Comparison of ENCODE assay signal across 16 cellular contexts in genomic region chrX:98338544-98338943, GRCh38.
A peak's percentile ranks its signal among the peaks of the same experiment; 100 is the strongest.
DNase-seq lines count a peak whose midpoint lies in the region; ATAC-seq and TF ChIP-seq lines count a peak whose summit lies in the region.
"Had no signal": no experiment of that assay in that cellular context is flagged by ENCODE, and none has a peak within 500 bp of the region (broad histone marks: within the 10 kb centered on the region; RNA-seq: fewer than 3 reads in every experiment).

No MANE protein-coding gene starts in this region.

- no peak overlapping the region for H3K27ac Mint-ChIP-seq in activated naive CD4-positive, alpha-beta T cell treated with anti-CD3 and anti-CD28 coated beads for 36 hours
- H3K27ac Mint-ChIP-seq: CD14-positive monocyte; CD8-positive, alpha-beta T cell had no signal

- H3K27me3 Mint-ChIP-seq in activated naive CD4-positive, alpha-beta T cell treated with anti-CD3 and anti-CD28 coated beads for 36 hours (ENCODE audit: low read depth) = no peaks in the 10 kb centered on the region

- no peaks in the 10 kb centered on the region for H3K4me1 ChIP-seq in testis
- H3K4me1 ChIP-seq: A549, Caco-2 had no signal

- CTCF ChIA-PET in activated naive CD4-positive, alpha-beta T cell treated with anti-CD3 and anti-CD28 coated beads for 36 hours (lab: Charles Lee) = no interaction called here

- TF ChIP-seq CTCF in fibroblast of mammary gland (conservative IDR thresholded peaks at IDR 0.05; ENCODE audit: control insufficient read depth, insufficient read depth, low read depth, low read length) (no peak), testis (IDR thresholded peaks at IDR 0.05) (no peak)

- 87 to 91% methylated on average over 2 of the region's 2 CpGs for WGBS in testis, 2 donors

- intact Hi-C loops in activated naive CD4-positive, alpha-beta T cell treated with anti-CD3 and anti-CD28 coated beads for 36 hours (cut with micrococcal nuclease) = no loop called here
- intact Hi-C loops in testis (cut with DNase I; ENCODE audit: low total_unique reads) = no loop called here

- no peaks in the 10 kb centered on the region for H3K9me3 ChIP-seq in testis
- H3K9me3 ChIP-seq: A549, Caco-2 had no signal

- H3K9me3 Mint-ChIP-seq in activated naive CD4-positive, alpha-beta T cell treated with anti-CD3 and anti-CD28 coated beads for 36 hours = peaks cover 3% of the 10 kb centered on the region

- no peak overlapping the region for H3K4me3 Mint-ChIP-seq in activated naive CD4-positive, alpha-beta T cell treated with anti-CD3 and anti-CD28 coated beads for 36 hours
- H3K4me3 Mint-ChIP-seq: CD14-positive monocyte; CD8-positive, alpha-beta T cell had no signal

- no peak for TF ChIP-seq POLR2A in testis (IDR thresholded peaks at IDR 0.05)

- H3K27ac ChIP-seq in testis = no peak overlapping the region
- H3K27ac ChIP-seq: A549 had no signal

- no peaks in the 10 kb centered on the region for H3K27me3 ChIP-seq in testis

- no peaks in the 10 kb centered on the region for H3K36me3 ChIP-seq in testis (ENCODE audit: low read depth, missing control alignments)

- peak; percentile 7 for DNase-seq in EH (ENCODE audit: low read depth)
- DNase-seq in GM04504 (ENCODE audit: low read depth) = peak; percentile 5
- peak; percentile 25 for DNase-seq in RKO (ENCODE audit: low spot score)
- DNase-seq in fibroblast of mammary gland (ENCODE audit: low read depth) = peak; percentile 0
- DNase-seq in activated naive CD4-positive, alpha-beta T cell treated with anti-CD3 and anti-CD28 coated beads for 36 hours = no peak
- DNase-seq in testis = no peak
- DNase-seq: Caco-2; CD8-positive, alpha-beta T cell; DMS53; IMR-90; KBM-7 had no signal

- H3K4me3 ChIP-seq in fibroblast of mammary gland (ENCODE audit: control insufficient read depth, low read depth, low read length) (no peak overlapping the region), testis (no peak overlapping the region)
- H3K4me3 ChIP-seq: A549 had no signal

- H3K36me3 Mint-ChIP-seq in activated naive CD4-positive, alpha-beta T cell treated with anti-CD3 and anti-CD28 coated beads for 36 hours (ENCODE audit: low read depth) = no peaks in the 10 kb centered on the region
- H3K36me3 Mint-ChIP-seq: CD14-positive monocyte; CD8-positive, alpha-beta T cell had no signal

- ATAC-seq in GM18498 (IDR thresholded peaks at IDR 0.05; ENCODE audit: unreplicated experiment) (no peak), HG02623 (IDR thresholded peaks at IDR 0.05; ENCODE audit: unreplicated experiment) (no peak)
- ATAC-seq: A549; CD8-positive, alpha-beta T cell; HCT116 had no signal

- no peaks in the 10 kb centered on the region for H3K4me1 Mint-ChIP-seq in activated naive CD4-positive, alpha-beta T cell treated with anti-CD3 and anti-CD28 coated beads for 36 hours (ENCODE audit: low read depth)
- H3K4me1 Mint-ChIP-seq: CD14-positive monocyte had no signal

Comparison
In these comparisons a context has a peak if more than half of its experiments do, and no peak if none do; other contexts are left out.
1. DNase-seq: peak in EH (single experiment), GM04504 (single experiment), RKO (single experiment) and fibroblast of mammary gland (single experiment); none in activated naive CD4-positive, alpha-beta T cell treated with anti-CD3 and anti-CD28 coated beads for 36 hours (single experiment) and testis (single experiment).